ENCODE assay signal across 1 cellular context in genomic region chr16:30747799-30748633, GRCh38.
TF ChIP-seq lines count a peak whose summit lies in the region.

A gene with protein sequence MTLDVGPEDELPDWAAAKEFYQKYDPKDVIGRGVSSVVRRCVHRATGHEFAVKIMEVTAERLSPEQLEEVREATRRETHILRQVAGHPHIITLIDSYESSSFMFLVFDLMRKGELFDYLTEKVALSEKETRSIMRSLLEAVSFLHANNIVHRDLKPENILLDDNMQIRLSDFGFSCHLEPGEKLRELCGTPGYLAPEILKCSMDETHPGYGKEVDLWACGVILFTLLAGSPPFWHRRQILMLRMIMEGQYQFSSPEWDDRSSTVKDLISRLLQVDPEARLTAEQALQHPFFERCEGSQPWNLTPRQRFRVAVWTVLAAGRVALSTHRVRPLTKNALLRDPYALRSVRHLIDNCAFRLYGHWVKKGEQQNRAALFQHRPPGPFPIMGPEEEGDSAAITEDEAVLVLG (plus strand): TSS chr16:30748425. CDS start chr16:30748821, 396 bp downstream.

TF ChIP-seq in HEK293, 187 proteins besides CTCF, POLR2A, EP300 and RAD21 (continued from another document and continues in another):
- TF ChIP-seq ZNF280C (tag by site-specific recombination; IDR thresholded peaks at IDR 0.05) (no peak), ZBTB48 (tag by site-specific recombination; IDR thresholded peaks at IDR 0.05) (peak; percentile 80), ZNF433 (tag by site-specific recombination; IDR thresholded peaks at IDR 0.05; ENCODE audit: low read depth) (no peak), ZNF423 (tag by site-specific recombination; IDR thresholded peaks at IDR 0.05) (no peak), ZFP3 (tag by site-specific recombination; IDR thresholded peaks at IDR 0.05; ENCODE audit: low read depth) (no peak), ZNF529 (tag by site-specific recombination; IDR thresholded peaks at IDR 0.05; ENCODE audit: insufficient replicate concordance) (no peak), BCL11B (tag by site-specific recombination; IDR thresholded peaks at IDR 0.05; ENCODE audit: low read depth) (no peak), GLIS2 (tag by site-specific recombination; IDR thresholded peaks at IDR 0.05) (peak; percentile 83; the same call in 1 of the 2 replicates), ZNF530 (tag by site-specific recombination; IDR thresholded peaks at IDR 0.05; ENCODE audit: low read depth) (no peak), ZNF366 (tag by site-specific recombination; conservative IDR thresholded peaks at IDR 0.05) (no peak), BCL11A (tag by site-specific recombination; IDR thresholded peaks at IDR 0.05; ENCODE audit: low read depth) (no peak), ZNF585B (tag by site-specific recombination; IDR thresholded peaks at IDR 0.05) (no peak), TRIM28 (IDR thresholded peaks at IDR 0.05; ENCODE audit: borderline replicate concordance, low read length) (peak; percentile 31; the same call in 1 of the 2 replicates), HIC1 (tag by site-specific recombination; IDR thresholded peaks at IDR 0.05) (no peak), ZNF677 (tag by site-specific recombination; IDR thresholded peaks at IDR 0.05) (no peak), ZNF514 (tag by site-specific recombination; IDR thresholded peaks at IDR 0.05) (no peak), ZNF600 (tag by site-specific recombination; IDR thresholded peaks at IDR 0.05) (peak; percentile 90), OSR2 (tag by site-specific recombination; IDR thresholded peaks at IDR 0.05) (no peak), ZNF510 (tag by site-specific recombination; IDR thresholded peaks at IDR 0.05; ENCODE audit: insufficient replicate concordance) (no peak), ZNF391 (tag by site-specific recombination; IDR thresholded peaks at IDR 0.05; ENCODE audit: borderline replicate concordance, low read depth) (no peak), SP2 (tag by site-specific recombination; IDR thresholded peaks at IDR 0.05) (peak; percentile 100), TCF7L2 (IDR thresholded peaks at IDR 0.05; ENCODE audit: borderline replicate concordance, low read depth, low read length) (no peak), ZNF221 (tag by site-specific recombination; IDR thresholded peaks at IDR 0.05; ENCODE audit: borderline replicate concordance) (no peak), ZBTB6 (tag by site-specific recombination; IDR thresholded peaks at IDR 0.05) (peak; percentile 83; the same call in 1 of the 2 replicates), ZFHX2 (tag by site-specific recombination; conservative IDR thresholded peaks at IDR 0.05) (no peak; the same call in 1 of the 2 replicates), ZNF211 (tag by site-specific recombination; IDR thresholded peaks at IDR 0.05; ENCODE audit: low read depth) (no peak), KLF9 (tag by site-specific recombination; IDR thresholded peaks at IDR 0.05; ENCODE audit: low read depth) (peak; percentile 19), GLI2 (tag by site-specific recombination; IDR thresholded peaks at IDR 0.05; ENCODE audit: borderline replicate concordance, low read depth) (no peak; the same call in 1 of the 2 replicates), GFI1B (tag by site-specific recombination; IDR thresholded peaks at IDR 0.05) (no peak), FEZF1 (tag by site-specific recombination; IDR thresholded peaks at IDR 0.05) (no peak), ZNF146 (tag by site-specific recombination; IDR thresholded peaks at IDR 0.05) (no peak), ZSCAN23 (tag by site-specific recombination; IDR thresholded peaks at IDR 0.05) (peak; percentile 43; the same call in 1 of the 2 replicates), ZNF24 (tag by site-specific recombination; IDR thresholded peaks at IDR 0.05) (0 out of 2 replicates have a peak, but pooled peaks have one; percentile 53), ZNF302 (tag by site-specific recombination; IDR thresholded peaks at IDR 0.05; ENCODE audit: low read depth) (no peak), ZNF548 (tag by site-specific recombination; IDR thresholded peaks at IDR 0.05) (no peak), SP3 (tag by site-specific recombination; IDR thresholded peaks at IDR 0.05) (peak; percentile 96), RBAK (tag by site-specific recombination; IDR thresholded peaks at IDR 0.05) (no peak), ZNF561 (tag by site-specific recombination; IDR thresholded peaks at IDR 0.05; ENCODE audit: borderline replicate concordance) (no peak; the same call in 1 of the 2 replicates), ZNF248 (tag by site-specific recombination; IDR thresholded peaks at IDR 0.05) (no peak), ZNF571 (tag by site-specific recombination; IDR thresholded peaks at IDR 0.05) (no peak), ZNF792 (tag by site-specific recombination; IDR thresholded peaks at IDR 0.05) (peak; percentile 74; the same call in 1 of the 2 replicates), ZNF202 (tag by site-specific recombination; IDR thresholded peaks at IDR 0.05; ENCODE audit: borderline replicate concordance) (no peak), ZNF324 (tag by site-specific recombination; IDR thresholded peaks at IDR 0.05) (peak; percentile 5; the same call in 1 of the 2 replicates), ZNF335 (tag by site-specific recombination; conservative IDR thresholded peaks at IDR 0.05) (peak; percentile 95)
- TF ChIP-seq, protein P1, sequence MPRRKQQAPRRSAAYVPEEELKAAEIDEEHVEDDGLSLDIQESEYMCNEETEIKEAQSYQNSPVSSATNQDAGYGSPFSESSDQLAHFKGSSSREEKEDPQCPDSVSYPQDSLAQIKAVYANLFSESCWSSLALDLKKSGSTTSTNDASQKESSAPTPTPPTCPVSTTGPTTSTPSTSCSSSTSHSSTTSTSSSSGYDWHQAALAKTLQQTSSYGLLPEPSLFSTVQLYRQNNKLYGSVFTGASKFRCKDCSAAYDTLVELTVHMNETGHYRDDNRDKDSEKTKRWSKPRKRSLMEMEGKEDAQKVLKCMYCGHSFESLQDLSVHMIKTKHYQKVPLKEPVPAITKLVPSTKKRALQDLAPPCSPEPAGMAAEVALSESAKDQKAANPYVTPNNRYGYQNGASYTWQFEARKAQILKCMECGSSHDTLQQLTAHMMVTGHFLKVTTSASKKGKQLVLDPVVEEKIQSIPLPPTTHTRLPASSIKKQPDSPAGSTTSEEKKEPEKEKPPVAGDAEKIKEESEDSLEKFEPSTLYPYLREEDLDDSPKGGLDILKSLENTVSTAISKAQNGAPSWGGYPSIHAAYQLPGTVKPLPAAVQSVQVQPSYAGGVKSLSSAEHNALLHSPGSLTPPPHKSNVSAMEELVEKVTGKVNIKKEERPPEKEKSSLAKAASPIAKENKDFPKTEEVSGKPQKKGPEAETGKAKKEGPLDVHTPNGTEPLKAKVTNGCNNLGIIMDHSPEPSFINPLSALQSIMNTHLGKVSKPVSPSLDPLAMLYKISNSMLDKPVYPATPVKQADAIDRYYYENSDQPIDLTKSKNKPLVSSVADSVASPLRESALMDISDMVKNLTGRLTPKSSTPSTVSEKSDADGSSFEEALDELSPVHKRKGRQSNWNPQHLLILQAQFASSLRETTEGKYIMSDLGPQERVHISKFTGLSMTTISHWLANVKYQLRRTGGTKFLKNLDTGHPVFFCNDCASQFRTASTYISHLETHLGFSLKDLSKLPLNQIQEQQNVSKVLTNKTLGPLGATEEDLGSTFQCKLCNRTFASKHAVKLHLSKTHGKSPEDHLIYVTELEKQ (tag by site-specific recombination; IDR thresholded peaks at IDR 0.05; ENCODE audit: borderline replicate concordance) = no peak
- TF ChIP-seq, protein P2, sequence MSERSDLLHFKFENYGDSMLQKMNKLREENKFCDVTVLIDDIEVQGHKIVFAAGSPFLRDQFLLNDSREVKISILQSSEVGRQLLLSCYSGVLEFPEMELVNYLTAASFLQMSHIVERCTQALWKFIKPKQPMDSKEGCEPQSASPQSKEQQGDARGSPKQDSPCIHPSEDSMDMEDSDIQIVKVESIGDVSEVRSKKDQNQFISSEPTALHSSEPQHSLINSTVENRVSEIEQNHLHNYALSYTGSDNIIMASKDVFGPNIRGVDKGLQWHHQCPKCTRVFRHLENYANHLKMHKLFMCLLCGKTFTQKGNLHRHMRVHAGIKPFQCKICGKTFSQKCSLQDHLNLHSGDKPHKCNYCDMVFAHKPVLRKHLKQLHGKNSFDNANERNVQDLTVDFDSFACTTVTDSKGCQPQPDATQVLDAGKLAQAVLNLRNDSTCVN (tag by site-specific recombination; optimal IDR thresholded peaks at IDR 0.05) = peak; percentile 44
- TF ChIP-seq, protein P3, sequence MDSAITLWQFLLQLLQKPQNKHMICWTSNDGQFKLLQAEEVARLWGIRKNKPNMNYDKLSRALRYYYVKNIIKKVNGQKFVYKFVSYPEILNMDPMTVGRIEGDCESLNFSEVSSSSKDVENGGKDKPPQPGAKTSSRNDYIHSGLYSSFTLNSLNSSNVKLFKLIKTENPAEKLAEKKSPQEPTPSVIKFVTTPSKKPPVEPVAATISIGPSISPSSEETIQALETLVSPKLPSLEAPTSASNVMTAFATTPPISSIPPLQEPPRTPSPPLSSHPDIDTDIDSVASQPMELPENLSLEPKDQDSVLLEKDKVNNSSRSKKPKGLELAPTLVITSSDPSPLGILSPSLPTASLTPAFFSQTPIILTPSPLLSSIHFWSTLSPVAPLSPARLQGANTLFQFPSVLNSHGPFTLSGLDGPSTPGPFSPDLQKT (IDR thresholded peaks at IDR 0.05; ENCODE audit: borderline replicate concordance, low read depth, low read length) = peak; percentile 69; the same call in 1 of the 2 replicates
- TF ChIP-seq, protein P4, sequence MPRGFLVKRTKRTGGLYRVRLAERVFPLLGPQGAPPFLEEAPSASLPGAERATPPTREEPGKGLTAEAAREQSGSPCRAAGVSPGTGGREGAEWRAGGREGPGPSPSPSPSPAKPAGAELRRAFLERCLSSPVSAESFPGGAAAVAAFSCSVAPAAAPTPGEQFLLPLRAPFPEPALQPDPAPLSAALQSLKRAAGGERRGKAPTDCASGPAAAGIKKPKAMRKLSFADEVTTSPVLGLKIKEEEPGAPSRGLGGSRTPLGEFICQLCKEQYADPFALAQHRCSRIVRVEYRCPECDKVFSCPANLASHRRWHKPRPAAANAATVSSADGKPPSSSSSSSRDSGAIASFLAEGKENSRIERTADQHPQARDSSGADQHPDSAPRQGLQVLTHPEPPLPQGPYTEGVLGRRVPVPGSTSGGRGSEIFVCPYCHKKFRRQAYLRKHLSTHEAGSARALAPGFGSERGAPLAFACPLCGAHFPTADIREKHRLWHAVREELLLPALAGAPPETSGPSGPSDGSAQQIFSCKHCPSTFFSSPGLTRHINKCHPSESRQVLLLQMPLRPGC (tag by site-specific recombination; IDR thresholded peaks at IDR 0.05) = peak; percentile 69; the same call in 1 of the 2 replicates
- TF ChIP-seq, protein P5, sequence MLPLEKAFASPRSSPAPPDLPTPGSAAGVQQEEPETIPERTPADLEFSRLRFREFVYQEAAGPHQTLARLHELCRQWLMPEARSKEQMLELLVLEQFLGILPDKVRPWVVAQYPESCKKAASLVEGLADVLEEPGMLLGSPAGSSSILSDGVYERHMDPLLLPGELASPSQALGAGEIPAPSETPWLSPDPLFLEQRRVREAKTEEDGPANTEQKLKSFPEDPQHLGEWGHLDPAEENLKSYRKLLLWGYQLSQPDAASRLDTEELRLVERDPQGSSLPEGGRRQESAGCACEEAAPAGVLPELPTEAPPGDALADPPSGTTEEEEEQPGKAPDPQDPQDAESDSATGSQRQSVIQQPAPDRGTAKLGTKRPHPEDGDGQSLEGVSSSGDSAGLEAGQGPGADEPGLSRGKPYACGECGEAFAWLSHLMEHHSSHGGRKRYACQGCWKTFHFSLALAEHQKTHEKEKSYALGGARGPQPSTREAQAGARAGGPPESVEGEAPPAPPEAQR (tag by site-specific recombination; IDR thresholded peaks at IDR 0.05) = no peak
- TF ChIP-seq, protein P6, sequence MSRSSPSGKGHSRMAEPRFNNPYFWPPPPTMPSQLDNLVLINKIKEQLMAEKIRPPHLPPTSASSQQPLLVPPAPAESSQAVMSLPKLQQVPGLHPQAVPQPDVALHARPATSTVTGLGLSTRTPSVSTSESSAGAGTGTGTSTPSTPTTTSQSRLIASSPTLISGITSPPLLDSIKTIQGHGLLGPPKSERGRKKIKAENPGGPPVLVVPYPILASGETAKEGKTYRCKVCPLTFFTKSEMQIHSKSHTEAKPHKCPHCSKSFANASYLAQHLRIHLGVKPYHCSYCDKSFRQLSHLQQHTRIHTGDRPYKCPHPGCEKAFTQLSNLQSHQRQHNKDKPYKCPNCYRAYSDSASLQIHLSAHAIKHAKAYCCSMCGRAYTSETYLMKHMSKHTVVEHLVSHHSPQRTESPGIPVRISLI (tag by site-specific recombination; IDR thresholded peaks at IDR 0.05) = no peak
